In genomic region chr2:100606332-100606731, GRCh38 we compare ENCODE assay signal across 12 cellular contexts.
"Had no signal": no experiment of that assay in that cellular context is flagged by ENCODE, and none has a peak within 500 bp of the region (broad histone marks: within the 10 kb centered on the region; RNA-seq: fewer than 3 reads in every experiment).

No MANE protein-coding gene starts in this region.

- H3K27ac ChIP-seq: adrenal gland, coronary artery, heart right ventricle, left ventricle myocardium inferior, thyroid gland, vagina, WERI-Rb-1 had no signal

- H3K9me3 ChIP-seq: adrenal gland, heart right ventricle, left ventricle myocardium inferior, thyroid gland, vagina had no signal

- DNase-seq: effector CD4-positive, alpha-beta T cell; left ventricle myocardium inferior; T1000; thyroid gland; WERI-Rb-1 had no signal

- H3K4me3 Mint-ChIP-seq: activated CD8-positive, alpha-beta T cell treated with anti-CD3 and anti-CD28 coated beads, Interleukin-2, amount 10 ng/mL, durations not matched to agents 7 days and 5 days; activated naive CD4-positive, alpha-beta T cell treated with anti-CD3 and anti-CD28 coated beads for 36 hours had no signal

- H3K36me3 ChIP-seq: adrenal gland, heart right ventricle, left ventricle myocardium inferior, thyroid gland, vagina, WERI-Rb-1 had no signal

- H3K4me2 ChIP-seq: smooth muscle cell had no signal

- H3K9me3 Mint-ChIP-seq: activated naive CD4-positive, alpha-beta T cell treated with anti-CD3 and anti-CD28 coated beads for 36 hours had no signal

- H3K4me3 ChIP-seq: adrenal gland, coronary artery, heart right ventricle, left ventricle myocardium inferior, smooth muscle cell, thyroid gland, vagina had no signal

- H3K4me1 ChIP-seq: adrenal gland, thyroid gland, vagina had no signal

- H3K27ac Mint-ChIP-seq: activated CD8-positive, alpha-beta T cell treated with anti-CD3 and anti-CD28 coated beads, Interleukin-2, amount 10 ng/mL, durations not matched to agents 7 days and 5 days; activated naive CD4-positive, alpha-beta T cell treated with anti-CD3 and anti-CD28 coated beads for 36 hours had no signal

- H3K27me3 ChIP-seq: adrenal gland, heart right ventricle, thyroid gland, vagina had no signal
